ENCODE assay signal across 22 cellular contexts in the genomic region with DNA sequence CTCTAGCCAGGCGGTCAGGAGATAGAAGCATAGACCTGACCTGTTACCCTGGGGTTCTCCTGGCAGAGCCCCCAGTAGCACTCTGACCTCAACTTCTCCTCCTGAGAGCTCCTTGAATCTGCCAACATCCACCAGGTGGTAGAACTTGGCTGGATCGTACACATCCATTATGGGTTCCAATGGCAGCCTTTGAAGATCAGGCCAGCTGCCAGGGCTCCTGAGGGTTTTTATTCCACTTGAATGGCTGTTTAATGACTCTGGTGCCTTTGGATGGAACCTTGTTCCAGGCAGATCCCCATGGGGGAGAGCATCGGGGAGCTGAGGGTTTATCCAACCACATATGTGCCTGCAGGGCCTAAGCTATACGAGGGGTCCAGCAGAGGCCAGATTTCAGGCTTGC. TPM values are rescaled to one million over a fixed set of nuclear protein-coding genes. Genes with fewer than 3 reads are reported as not detected.
DNase-seq lines count a peak whose midpoint lies in the region; ATAC-seq and TF ChIP-seq lines count a peak whose summit lies in the region.
"Had no signal": no experiment of that assay in that cellular context is flagged by ENCODE, and none has a peak within 500 bp of the region (broad histone marks: within the 10 kb centered on the region; RNA-seq: fewer than 3 reads in every experiment).

No MANE protein-coding gene starts in this region.

- H3K4me1 Mint-ChIP-seq in stimulated activated naive CD8-positive, alpha-beta T cell treated with anti-CD3 and anti-CD28 coated beads, Interleukin-15, amount 100 ng/mL, for 72 hours = no peaks in the 10 kb centered on the region
- H3K4me1 Mint-ChIP-seq: B cell; CD4-positive, CD25-positive, alpha-beta regulatory T cell; T-cell had no signal

- in situ Hi-C loops in G401 (cut with HindIII; ENCODE audit: low sequenced_read_pairs) = no loop called here

- 36 to 71% methylated on average over 3 to 4 of the region's 4 CpGs for WGBS in thyroid gland, 2 donors

- CTCF ChIA-PET in RWPE1 (lab: Yijun Ruan, JAX) = no interaction called here

- POLR2A ChIA-PET in RWPE1 (lab: Yijun Ruan, JAX; ENCODE audit: low non-redundant PET) = no interaction called here

- DNase-seq in G401 (ENCODE audit: low spot score) = peak; percentile 3
- DNase-seq in NCI-H2029 (lab: John Stamatoyannopoulos, UW) = peak; percentile 67
- peak; percentile 88 for DNase-seq in NCI-H510A (lab: John Stamatoyannopoulos, UW)
- peak; percentile 71 to 79 for DNase-seq in thyroid gland
- DNase-seq in RWPE1 (ENCODE audit: low spot score) = no peak
- no peak for DNase-seq in stimulated activated naive CD8-positive, alpha-beta T cell treated with anti-CD3 and anti-CD28 coated beads, Interleukin-15, amount 100 ng/mL, for 72 hours
- no peak for DNase-seq in lower lobe of right lung
- DNase-seq: Calu3; CD4-positive, CD25-positive, alpha-beta regulatory T cell; DND-41; GDM1; GM23248; KBM-7; MV-4-11; Right ventricle myocardium superior; T-cell; T-helper 9 cell had no signal

- H3K27me3 ChIP-seq in thyroid gland = no peaks in the 10 kb centered on the region
- H3K27me3 ChIP-seq in lower lobe of right lung (ENCODE audit: low read depth) = no peaks in the 10 kb centered on the region

- H3K27ac ChIP-seq in thyroid gland (no peak overlapping the region), RWPE1 (no peak overlapping the region), lower lobe of right lung (no peak overlapping the region)
- H3K27ac ChIP-seq: GM23248, SK-N-MC had no signal

- intact Hi-C loops in thyroid gland (cut with DNase I) = no loop called here
- intact Hi-C loops in lower lobe of right lung (cut with DNase I) = no loop called here

- ATAC-seq in stimulated activated naive CD8-positive, alpha-beta T cell treated with anti-CD3 and anti-CD28 coated beads, Interleukin-15, amount 100 ng/mL, for 72 hours = no peak
- no peak for ATAC-seq in lower lobe of right lung
- ATAC-seq: GM12878, HCT116, Panc1, T-cell had no signal

- no peak for TF ChIP-seq POLR2A in thyroid gland (IDR thresholded peaks at IDR 0.05)

- H3K4me3 Mint-ChIP-seq in stimulated activated naive CD8-positive, alpha-beta T cell treated with anti-CD3 and anti-CD28 coated beads, Interleukin-15, amount 100 ng/mL, for 72 hours = no peak overlapping the region
- H3K4me3 Mint-ChIP-seq: B cell; CD4-positive, CD25-positive, alpha-beta regulatory T cell; T-cell had no signal

- no peaks in the 10 kb centered on the region for H3K9me3 ChIP-seq in thyroid gland
- H3K9me3 ChIP-seq in lower lobe of right lung = peaks cover 14% of the 10 kb centered on the region

- no peak for TF ChIP-seq CTCF in thyroid gland (IDR thresholded peaks at IDR 0.05)
- TF ChIP-seq CTCF in RWPE1 (conservative IDR thresholded peaks at IDR 0.05; ENCODE audit: low read depth) = no peak
- TF ChIP-seq CTCF in lower lobe of right lung (IDR thresholded peaks at IDR 0.05) = no peak

- peaks cover 11 to 36% of the 10 kb centered on the region in 2 donors for H3K9me3 Mint-ChIP-seq in stimulated activated naive CD8-positive, alpha-beta T cell treated with anti-CD3 and anti-CD28 coated beads, Interleukin-15, amount 100 ng/mL, for 72 hours

- H3K4me1 ChIP-seq in thyroid gland = peaks cover 0 to 9% of the 10 kb centered on the region in 2 donors
- H3K4me1 ChIP-seq in lower lobe of right lung = no peaks in the 10 kb centered on the region

- H3K4me3 ChIP-seq in thyroid gland (replicated peaks in 1 of 3) = no peak overlapping the region
- H3K4me3 ChIP-seq in lower lobe of right lung = no peak overlapping the region
- H3K4me3 ChIP-seq: GM12878, GM23248, SK-N-MC had no signal

- no peaks in the 10 kb centered on the region for H3K27me3 Mint-ChIP-seq in stimulated activated naive CD8-positive, alpha-beta T cell treated with anti-CD3 and anti-CD28 coated beads, Interleukin-15, amount 100 ng/mL, for 72 hours
- H3K27me3 Mint-ChIP-seq: B cell; CD4-positive, CD25-positive, alpha-beta regulatory T cell had no signal

- no peaks in the 10 kb centered on the region for H3K36me3 ChIP-seq in thyroid gland
- no peaks in the 10 kb centered on the region for H3K36me3 ChIP-seq in lower lobe of right lung

- H3K27ac Mint-ChIP-seq in stimulated activated naive CD8-positive, alpha-beta T cell treated with anti-CD3 and anti-CD28 coated beads, Interleukin-15, amount 100 ng/mL, for 72 hours = no peak overlapping the region
- H3K27ac Mint-ChIP-seq: B cell; CD4-positive, CD25-positive, alpha-beta regulatory T cell; T-cell had no signal

RNA-seq across cellular contexts. Expression of a gene that starts 47.1 kb away (rescaled TPM):
- total RNA-seq in G401 (2014; rRNA removed; shearing (Covaris generic)) = not detected in 2 replicates
- total RNA-seq in thyroid gland (not detected), lower lobe of right lung (not detected)
- total RNA-seq: B cell; Calu3; CD4-positive, CD25-positive, alpha-beta regulatory T cell; GM12878; GM23248; Right ventricle myocardium superior; T-cell had no signal

Comparison
In these comparisons a context has a peak if more than half of its experiments do, and no peak if none do; other contexts are left out.
1. DNase-seq: peak in G401 (single experiment), NCI-H2029 (single experiment), NCI-H510A (single experiment) and thyroid gland (2 of 2); none in RWPE1 (single experiment), stimulated activated naive CD8-positive, alpha-beta T cell treated with anti-CD3 and anti-CD28 coated beads, Interleukin-15, amount 100 ng/mL, for 72 hours (0 of 2) and lower lobe of right lung (single experiment).